ENCODE assay signal across 7 cellular contexts in the genomic region with DNA sequence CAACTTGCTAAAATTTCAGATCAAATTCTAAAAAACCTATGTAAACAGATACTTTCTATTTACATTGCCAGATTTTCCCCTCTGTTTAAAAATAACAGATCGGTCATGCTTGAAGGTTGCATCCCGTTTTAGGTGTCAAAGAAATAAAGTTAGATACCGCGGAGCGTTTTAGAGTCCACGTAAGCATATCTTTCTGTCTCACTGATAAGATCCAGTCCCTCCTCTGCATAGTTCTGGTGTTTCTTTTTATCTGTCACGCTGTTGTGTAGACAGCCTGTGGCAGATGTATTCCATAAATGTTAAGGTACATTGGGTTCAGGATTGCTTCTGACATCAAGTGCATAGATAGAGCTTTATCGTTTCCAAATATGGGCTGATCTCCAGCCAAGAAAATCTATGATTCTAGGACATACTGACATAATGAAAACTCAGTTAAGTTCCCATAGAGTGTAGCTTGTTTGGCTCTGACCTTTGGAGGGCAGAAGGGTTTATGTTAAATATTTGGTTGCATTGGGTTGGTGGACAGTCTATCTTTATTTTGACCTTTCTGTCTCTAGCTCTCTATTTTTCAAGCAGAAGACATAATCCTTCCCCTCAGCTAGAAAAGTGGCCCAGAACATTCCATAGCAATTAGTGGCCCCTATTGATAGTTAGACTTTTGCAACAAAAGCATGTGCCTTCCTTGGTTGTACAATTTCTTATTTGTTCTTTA.
A peak's percentile ranks its signal among the peaks of the same experiment; 100 is the strongest.
DNase-seq lines count a peak whose midpoint lies in the region; ATAC-seq, FAIRE-seq and TF ChIP-seq lines count a peak whose summit lies in the region.
"Not testable (repeated sequence)": the region's sequence is repeated elsewhere in the genome, so short reads cannot be mapped to it uniquely, and the experiment has no call there.

No MANE protein-coding gene starts in this region.

- dilution Hi-C loops in IMR-90 (cut with HindIII; ENCODE audit: low sequenced_read_pairs, unreplicated experiment): not testable (repeated sequence)

- not testable (repeated sequence) for DNase-seq in GM12892 (ENCODE audit: insufficient read length); IMR-90; left cardiac atrium

- BruUV-seq in IMR-90 (replicated peaks; lab: Mats Ljungman, UMichigan): not testable (repeated sequence)

- H2BK5ac ChIP-seq in IMR-90 (ENCODE audit: low read depth, low read length, poor library complexity, severe bottlenecking): not testable (repeated sequence)

- H3K23ac ChIP-seq in IMR-90 (ENCODE audit: low read depth, low read length): not testable (repeated sequence)

- H3K4me3 ChIP-seq in IMR-90 (ENCODE audit: insufficient read depth, low read depth, low read length): not testable (repeated sequence)

- H2BK20ac ChIP-seq in IMR-90 (ENCODE audit: low read depth, low read length): not testable (repeated sequence)

- H3K56ac ChIP-seq in IMR-90 (ENCODE audit: extremely low read depth, insufficient read depth, low read length): not testable (repeated sequence)

- not testable (repeated sequence) for H3K9ac ChIP-seq in IMR-90 (ENCODE audit: low read depth, low read length)

- H4K5ac ChIP-seq in IMR-90 (ENCODE audit: low read depth, low read length): not testable (repeated sequence)

- H3K9me3 ChIP-seq in IMR-90 (ENCODE audit: control insufficient read depth, insufficient read depth, low read length): not testable (repeated sequence)

- not testable (repeated sequence) for H3K79me1 ChIP-seq in IMR-90 (ENCODE audit: low read depth in 1 of 2, low read length in 2 of 2)

- not testable (repeated sequence) for H3K9me1 ChIP-seq in IMR-90 (ENCODE audit: insufficient read depth, low read length)

- H4K8ac ChIP-seq in IMR-90 (ENCODE audit: low read depth in 2 of 2, low read length in 2 of 2): not testable (repeated sequence)

- H2AK5ac ChIP-seq in IMR-90 (ENCODE audit: low read depth, low read length): not testable (repeated sequence)

- POLR2A ChIA-PET in IMR-90 (lab: Charles Lee; ENCODE audit: unreplicated experiment): not testable (repeated sequence)

- H2BK15ac ChIP-seq in IMR-90 (ENCODE audit: low read depth, low read length): not testable (repeated sequence)

- peak; percentile 55 for ATAC-seq in GM18868 (IDR thresholded peaks at IDR 0.05; ENCODE audit: unreplicated experiment)
- ATAC-seq in GM21576 (IDR thresholded peaks at IDR 0.05; ENCODE audit: unreplicated experiment): peak; percentile 52
- peak; percentile 47 for ATAC-seq in HG02588 (IDR thresholded peaks at IDR 0.05; ENCODE audit: unreplicated experiment)
- ATAC-seq in HG03175 (IDR thresholded peaks at IDR 0.05; ENCODE audit: unreplicated experiment): peak; percentile 42
- peak; percentile 42 for ATAC-seq in IMR-90 (ENCODE audit: low read depth)
- peak; percentile 96 for ATAC-seq in left cardiac atrium

- TF ChIP-seq POLR2A in GM12892 (IDR thresholded peaks at IDR 0.05; ENCODE audit: low read depth, low read length); IMR-90 (IDR thresholded peaks at IDR 0.05; ENCODE audit: low read depth, low read length): not testable (repeated sequence)

- TF ChIP-seq RAD21 in IMR-90 (IDR thresholded peaks at IDR 0.05; ENCODE audit: low read length): not testable (repeated sequence)

- FAIRE-seq in GM12892 (lab: Jason Lieb, UNC): peak; percentile 70

- not testable (repeated sequence) for H3K27me3 ChIP-seq in IMR-90 (ENCODE audit: control insufficient read depth, insufficient read depth, low read length)

- CTCF ChIA-PET in IMR-90 (lab: Yijun Ruan, JAX): not testable (repeated sequence)

- H3K27ac ChIP-seq in IMR-90 (ENCODE audit: insufficient read depth, low read length): not testable (repeated sequence)

- not testable (repeated sequence) for H2BK120ac ChIP-seq in IMR-90 (ENCODE audit: low read depth, low read length)

- not testable (repeated sequence) for TF ChIP-seq CTCF in IMR-90 (conservative IDR thresholded peaks at IDR 0.05; ENCODE audit: low read depth, low read length)

- H3K4ac ChIP-seq in IMR-90 (ENCODE audit: low read depth, low read length): not testable (repeated sequence)

- in situ Hi-C loops in IMR-90 (cut with MboI; ENCODE audit: low sequenced_read_pairs): not testable (repeated sequence)

- H4K20me1 ChIP-seq in IMR-90 (ENCODE audit: insufficient read depth, low read length): not testable (repeated sequence)

- not testable (repeated sequence) for H3K14ac ChIP-seq in IMR-90 (replicated peaks; ENCODE audit: low read depth, low read length)

- not testable (repeated sequence) for H2AFZ ChIP-seq in IMR-90 (replicated peaks; ENCODE audit: low read length, poor library complexity)

- not testable (repeated sequence) for H4K91ac ChIP-seq in IMR-90 (ENCODE audit: insufficient read depth, low read depth, low read length)

- not testable (repeated sequence) for H3K4me2 ChIP-seq in IMR-90 (ENCODE audit: low read depth, low read length)

- intact Hi-C loops in IMR-90 (cut with micrococcal nuclease): loop anchor here (5.0 kb wide), 1 partner anchor 515 kb away; no protein-coding TSS in a partner anchor
- intact Hi-C loops in left cardiac atrium (cut with DNase I): not testable (repeated sequence)

- not testable (repeated sequence) for H2AK9ac ChIP-seq in IMR-90 (replicated peaks; ENCODE audit: low read depth, low read length, poor library complexity)

- not testable (repeated sequence) for H3K18ac ChIP-seq in IMR-90 (ENCODE audit: low read depth, low read length)

- not testable (repeated sequence) for H3K36me3 ChIP-seq in IMR-90 (ENCODE audit: control insufficient read depth, insufficient read depth, low read length)

- not testable (repeated sequence) for H3K4me1 ChIP-seq in IMR-90 (ENCODE audit: control insufficient read depth, insufficient read depth, low read length)

- WGBS in IMR-90 (ENCODE audit: extremely low coverage in 2 of 2, insufficient read length in 1 of 2), 2 experiments: no CpG with 5 or more reads among the region's 8 CpGs

Comparison
In these comparisons a context has a peak if more than half of its experiments do, and no peak if none do; other contexts are left out.
1. ATAC-seq: peak in every context shown above with its lines; median percentile 96 in left cardiac atrium; 55 in GM18868; 52 in GM21576; 47 in HG02588; 42 in HG03175; 42 in IMR-90.